ENCODE assay signal across 22 cellular contexts in the genomic region with DNA sequence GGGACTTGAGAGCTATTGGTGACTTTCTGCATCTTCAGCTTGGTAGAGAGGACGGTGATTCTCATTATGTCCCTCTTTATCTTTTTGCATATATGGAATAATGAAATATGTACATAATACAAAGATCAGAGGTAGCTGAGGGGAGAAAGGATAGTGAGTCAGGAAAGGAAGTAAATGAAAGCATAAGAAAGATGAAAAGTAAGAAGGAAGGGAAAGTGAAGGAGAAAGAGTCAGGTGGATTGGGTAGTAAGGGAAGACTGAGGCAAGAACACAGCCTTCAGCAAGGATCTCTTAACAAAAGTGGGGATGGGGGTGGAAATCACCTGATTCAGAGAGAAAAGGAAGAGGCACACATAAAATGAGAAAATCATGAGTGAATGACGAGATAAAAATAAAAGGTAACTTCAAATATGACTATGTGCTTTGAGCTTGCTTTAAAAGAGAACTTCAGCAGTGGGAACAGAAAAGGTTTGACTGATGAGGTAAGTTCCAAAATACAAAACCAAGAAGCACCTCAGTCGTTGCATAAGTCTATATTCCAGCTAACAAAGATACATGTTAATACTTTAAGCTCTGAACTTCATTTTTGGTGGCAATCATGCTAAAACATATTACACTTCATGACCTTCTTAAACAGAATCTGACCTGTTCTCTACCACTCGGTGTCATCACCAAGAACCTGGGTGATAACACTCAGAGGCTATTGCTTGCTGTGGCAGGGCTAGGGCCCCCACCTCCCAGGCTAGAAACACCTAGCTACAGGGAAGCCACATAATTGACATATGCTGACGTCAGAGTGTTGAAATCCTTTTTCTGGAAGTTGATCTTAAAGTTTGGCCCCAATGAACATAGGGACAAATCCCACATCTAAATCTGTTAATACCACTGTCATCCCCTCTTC. TPM values are rescaled to one million over a fixed set of nuclear protein-coding genes. Genes with fewer than 3 reads are reported as not detected.
DNase-seq lines count a peak whose midpoint lies in the region; ATAC-seq, FAIRE-seq and TF ChIP-seq lines count a peak whose summit lies in the region.
"Had no signal": no experiment of that assay in that cellular context is flagged by ENCODE, and none has a peak within 500 bp of the region (broad histone marks: within the 10 kb centered on the region; RNA-seq: fewer than 3 reads in every experiment).

No MANE protein-coding gene starts in this region.

- POLR2A ChIA-PET in activated CD4-positive, alpha-beta T cell treated with anti-CD3 and anti-CD28 coated beads for 36 hours (lab: Charles Lee), result no interaction called here
- POLR2A ChIA-PET in activated CD4-positive, alpha-beta T cell treated with anti-CD3 and anti-CD28 coated beads, Interleukin-2, amount 10 ng/mL, durations not matched to agents 7 days and 5 days (lab: Charles Lee), result no interaction called here

- H3K27me3 Mint-ChIP-seq in activated CD4-positive, alpha-beta T cell treated with anti-CD3 and anti-CD28 coated beads for 36 hours, result peaks cover 20% of the 10 kb centered on the region
- peaks cover 18% of the 10 kb centered on the region for H3K27me3 Mint-ChIP-seq in activated CD4-positive, alpha-beta T cell treated with anti-CD3 and anti-CD28 coated beads, Interleukin-2, amount 10 ng/mL, durations not matched to agents 7 days and 5 days
- H3K27me3 Mint-ChIP-seq in nephron progenitor cell (ENCODE audit: low read depth, poor library complexity), result peaks cover 11% of the 10 kb centered on the region
- peaks cover 47% of the 10 kb centered on the region for H3K27me3 Mint-ChIP-seq in activated CD8-positive, alpha-beta memory T cell treated with anti-CD3 and anti-CD28 coated beads, Interleukin-2, amount 10 ng/mL, durations not matched to agents 7 days and 5 days

- DNase-seq in activated CD4-positive, alpha-beta T cell treated with anti-CD3 and anti-CD28 coated beads for 36 hours, result peak; percentile 20
- no peak for DNase-seq in activated CD4-positive, alpha-beta T cell treated with anti-CD3 and anti-CD28 coated beads, Interleukin-2, amount 10 ng/mL, durations not matched to agents 7 days and 5 days
- DNase-seq in GM12891 (ENCODE audit: insufficient read length, low spot score) (no peak), nephron progenitor cell (no peak), HUDEP-2 (lab: John Stamatoyannopoulos, UW; ENCODE audit: unreplicated experiment in 76 of 76) (no peak)
- no peak for DNase-seq in activated CD8-positive, alpha-beta memory T cell treated with anti-CD3 and anti-CD28 coated beads, Interleukin-2, amount 10 ng/mL, durations not matched to agents 7 days and 5 days
- DNase-seq: BE2C; Caco-2; CD4-positive, CD25-positive, alpha-beta regulatory T cell; H7; NCI-H1092 treated with DMSO at 0.1 percent for 48 hours; NCI-H146; NCI-H2081 treated with DMSO at 0.1 percent for 48 hours; NCI-H510A; NCI-H748 treated with DMSO at 0.1 percent for 48 hours; NK-92 treated with Interleukin-12 subunit alpha and Interleukin-12 subunit beta, amount 100 ng/mL, for 24 hours; Right ventricle myocardium superior had no signal

- intact Hi-C loops in activated CD4-positive, alpha-beta T cell treated with anti-CD3 and anti-CD28 coated beads for 36 hours (cut with DNase I, micrococcal nuclease), result no loop called here

- H3K4me1 Mint-ChIP-seq in activated CD4-positive, alpha-beta T cell treated with anti-CD3 and anti-CD28 coated beads for 36 hours, result peaks cover 27% of the 10 kb centered on the region
- peaks cover 5% of the 10 kb centered on the region for H3K4me1 Mint-ChIP-seq in activated CD4-positive, alpha-beta T cell treated with anti-CD3 and anti-CD28 coated beads, Interleukin-2, amount 10 ng/mL, durations not matched to agents 7 days and 5 days
- peaks cover 22% of the 10 kb centered on the region for H3K4me1 Mint-ChIP-seq in nephron progenitor cell
- peaks cover 5% of the 10 kb centered on the region for H3K4me1 Mint-ChIP-seq in activated CD8-positive, alpha-beta memory T cell treated with anti-CD3 and anti-CD28 coated beads, Interleukin-2, amount 10 ng/mL, durations not matched to agents 7 days and 5 days

- TF ChIP-seq POLR2A in GM12891 (IDR thresholded peaks at IDR 0.05; ENCODE audit: low read depth, low read length), result no peak

- CTCF ChIA-PET in activated CD4-positive, alpha-beta T cell treated with anti-CD3 and anti-CD28 coated beads for 36 hours (lab: Charles Lee), result interaction anchor here (1.2 kb wide), 1 partner anchor 33 kb away, joined by 3 read pairs; the partner anchor contains the start of gene NRCAM
- CTCF ChIA-PET in activated CD4-positive, alpha-beta T cell treated with anti-CD3 and anti-CD28 coated beads, Interleukin-2, amount 10 ng/mL, durations not matched to agents 7 days and 5 days (lab: Charles Lee), result no interaction called here
- CTCF ChIA-PET in activated CD8-positive, alpha-beta memory T cell treated with anti-CD3 and anti-CD28 coated beads, Interleukin-2, amount 10 ng/mL, durations not matched to agents 7 days and 5 days (lab: Charles Lee), result no interaction called here

- peak overlapping the region; percentile 49 for H3K27ac Mint-ChIP-seq in activated CD4-positive, alpha-beta T cell treated with anti-CD3 and anti-CD28 coated beads for 36 hours
- no peak overlapping the region for H3K27ac Mint-ChIP-seq in activated CD4-positive, alpha-beta T cell treated with anti-CD3 and anti-CD28 coated beads, Interleukin-2, amount 10 ng/mL, durations not matched to agents 7 days and 5 days
- peak overlapping the region; percentile 3 for H3K27ac Mint-ChIP-seq in nephron progenitor cell
- H3K27ac Mint-ChIP-seq in activated CD8-positive, alpha-beta memory T cell treated with anti-CD3 and anti-CD28 coated beads, Interleukin-2, amount 10 ng/mL, durations not matched to agents 7 days and 5 days, result no peak overlapping the region

- TF ChIP-seq CTCF in VCaP (conservative IDR thresholded peaks at IDR 0.05) (no peak), nephron progenitor cell (IDR thresholded peaks at IDR 0.05) (no peak)

- FAIRE-seq in GM12891 (lab: Jason Lieb, UNC), result no peak
- FAIRE-seq: HTR-8/SVneo had no signal

- H3K27ac ChIP-seq in VCaP, result peak overlapping the region; percentile 60; the same call in 1 of the 2 replicates
- H3K27ac ChIP-seq: 22Rv1 had no signal

- no peaks in the 10 kb centered on the region for H3K9me3 Mint-ChIP-seq in activated CD4-positive, alpha-beta T cell treated with anti-CD3 and anti-CD28 coated beads for 36 hours (ENCODE audit: low read depth)
- no peaks in the 10 kb centered on the region for H3K9me3 Mint-ChIP-seq in activated CD4-positive, alpha-beta T cell treated with anti-CD3 and anti-CD28 coated beads, Interleukin-2, amount 10 ng/mL, durations not matched to agents 7 days and 5 days
- no peaks in the 10 kb centered on the region for H3K9me3 Mint-ChIP-seq in nephron progenitor cell
- H3K9me3 Mint-ChIP-seq in activated CD8-positive, alpha-beta memory T cell treated with anti-CD3 and anti-CD28 coated beads, Interleukin-2, amount 10 ng/mL, durations not matched to agents 7 days and 5 days (ENCODE audit: low read depth), result no peaks in the 10 kb centered on the region

- no peaks in the 10 kb centered on the region for H3K36me3 Mint-ChIP-seq in activated CD4-positive, alpha-beta T cell treated with anti-CD3 and anti-CD28 coated beads for 36 hours (ENCODE audit: low read depth)
- H3K36me3 Mint-ChIP-seq in activated CD4-positive, alpha-beta T cell treated with anti-CD3 and anti-CD28 coated beads, Interleukin-2, amount 10 ng/mL, durations not matched to agents 7 days and 5 days (ENCODE audit: low read depth), result no peaks in the 10 kb centered on the region
- H3K36me3 Mint-ChIP-seq in nephron progenitor cell (ENCODE audit: low read depth), result no peaks in the 10 kb centered on the region
- no peaks in the 10 kb centered on the region for H3K36me3 Mint-ChIP-seq in activated CD8-positive, alpha-beta memory T cell treated with anti-CD3 and anti-CD28 coated beads, Interleukin-2, amount 10 ng/mL, durations not matched to agents 7 days and 5 days
- H3K36me3 Mint-ChIP-seq: CD4-positive, CD25-positive, alpha-beta regulatory T cell had no signal

- ATAC-seq in activated CD4-positive, alpha-beta T cell treated with anti-CD3 and anti-CD28 coated beads for 36 hours, result peak; percentile 73
- ATAC-seq in activated CD8-positive, alpha-beta memory T cell treated with anti-CD3 and anti-CD28 coated beads, Interleukin-2, amount 10 ng/mL, durations not matched to agents 7 days and 5 days, result no peak
- no peak for ATAC-seq in GM18502 (IDR thresholded peaks at IDR 0.05; ENCODE audit: poor library complexity, unreplicated experiment)

- no peak overlapping the region for H3K4me3 Mint-ChIP-seq in activated CD4-positive, alpha-beta T cell treated with anti-CD3 and anti-CD28 coated beads for 36 hours
- H3K4me3 Mint-ChIP-seq in activated CD4-positive, alpha-beta T cell treated with anti-CD3 and anti-CD28 coated beads, Interleukin-2, amount 10 ng/mL, durations not matched to agents 7 days and 5 days, result no peak overlapping the region
- H3K4me3 Mint-ChIP-seq in nephron progenitor cell, result no peak overlapping the region
- no peak overlapping the region for H3K4me3 Mint-ChIP-seq in activated CD8-positive, alpha-beta memory T cell treated with anti-CD3 and anti-CD28 coated beads, Interleukin-2, amount 10 ng/mL, durations not matched to agents 7 days and 5 days
- H3K4me3 Mint-ChIP-seq: CD4-positive, CD25-positive, alpha-beta regulatory T cell had no signal

TF ChIP-seq in GM12891, 5 proteins besides CTCF, POLR2A, EP300 and RAD21:
- TF ChIP-seq SPI1 (IDR thresholded peaks at IDR 0.05; ENCODE audit: low read depth, low read length), result 0 out of 2 replicates have a peak, but pooled peaks have one; percentile 1
- peak; percentile 32; the same call in 1 of the 2 replicates for TF ChIP-seq TAF1 (IDR thresholded peaks at IDR 0.05; ENCODE audit: low read depth, low read length)
- TF ChIP-seq POLR2AphosphoS5 (IDR thresholded peaks at IDR 0.05; ENCODE audit: low read depth, low read length), result no peak

RNA-seq across cellular contexts. Expression of gene NRCAM, which starts 32.9 kb away (rescaled TPM):
- total RNA-seq in activated CD4-positive, alpha-beta T cell treated with anti-CD3 and anti-CD28 coated beads for 36 hours, result 1 to 10 TPM in 1 of 2 experiments, under 1 TPM in 1; 0.60 to 1.0 TPM
- total RNA-seq in activated CD4-positive, alpha-beta T cell treated with anti-CD3 and anti-CD28 coated beads, Interleukin-2, amount 10 ng/mL, durations not matched to agents 7 days and 5 days, result under 1 TPM; 0.12 to 0.46 TPM
- polyA plus RNA-seq in GM12891 (2012; ENCODE audit: low read depth, missing spikeins), result 1.7 TPM
- total RNA-seq in activated CD8-positive, alpha-beta memory T cell treated with anti-CD3 and anti-CD28 coated beads, Interleukin-2, amount 10 ng/mL, durations not matched to agents 7 days and 5 days, result under 1 TPM in 1 of 2 experiments, not detected in 1; 0.35 TPM
- total RNA-seq: CD4-positive, CD25-positive, alpha-beta regulatory T cell; OCI-LY7 had no signal

Comparison
In these comparisons a context has a peak if more than half of its experiments do, and no peak if none do; other contexts are left out.
1. H3K27ac Mint-ChIP-seq: peak in activated CD4-positive, alpha-beta T cell treated with anti-CD3 and anti-CD28 coated beads for 36 hours (single experiment) and nephron progenitor cell (single experiment); none in activated CD4-positive, alpha-beta T cell treated with anti-CD3 and anti-CD28 coated beads, Interleukin-2, amount 10 ng/mL, durations not matched to agents 7 days and 5 days (single experiment) and activated CD8-positive, alpha-beta memory T cell treated with anti-CD3 and anti-CD28 coated beads, Interleukin-2, amount 10 ng/mL, durations not matched to agents 7 days and 5 days (single experiment).